ENCODE assay signal across 26 cellular contexts in the genomic region with DNA sequence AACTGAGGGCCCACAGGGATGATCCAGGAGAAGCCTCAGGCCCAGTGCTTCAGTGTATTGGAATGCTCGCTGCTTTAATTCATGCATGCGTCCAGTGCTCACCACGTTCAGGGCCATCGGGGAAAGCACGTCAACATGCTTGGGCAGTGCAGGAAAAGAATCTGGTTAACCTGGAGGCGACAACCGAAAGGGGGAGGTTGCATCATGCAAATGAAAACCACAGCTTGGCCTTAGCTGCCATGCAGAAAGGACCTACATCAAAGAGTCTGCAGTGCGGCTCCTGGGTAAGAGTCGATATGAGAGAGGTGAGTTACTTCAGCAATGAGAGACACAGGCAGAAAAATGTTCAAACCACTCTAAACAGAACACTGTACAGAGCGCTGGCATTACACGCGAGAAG.
DNase-seq lines count a peak whose midpoint lies in the region; ATAC-seq and TF ChIP-seq lines count a peak whose summit lies in the region.
"Had no signal": no experiment of that assay in that cellular context is flagged by ENCODE, and none has a peak within 500 bp of the region (broad histone marks: within the 10 kb centered on the region; RNA-seq: fewer than 3 reads in every experiment).

No MANE protein-coding gene starts in this region.

- no peak overlapping the region for H2BK5ac ChIP-seq in neuronal stem cell (ENCODE audit: low read length)

- no peak overlapping the region for H3K9ac ChIP-seq in neuronal stem cell (ENCODE audit: low read depth, low read length, poor library complexity)
- H3K9ac ChIP-seq: BLaER1 treated with 17β-estradiol and CSF1 and Interleukin-3, amounts not matched to agents 10 nM and 100 nM had no signal

- H3K79me1 ChIP-seq in neuronal stem cell (ENCODE audit: low read depth, low read length): no peaks in the 10 kb centered on the region

- peak; percentile 68 for ATAC-seq in GM21717 (IDR thresholded peaks at IDR 0.05; ENCODE audit: unreplicated experiment)
- no peak for ATAC-seq in esophagus mucosa
- no peak for ATAC-seq in HG03460 (IDR thresholded peaks at IDR 0.05; ENCODE audit: unreplicated experiment)
- ATAC-seq: body of pancreas; effector memory CD8-positive, alpha-beta T cell; mucosa of descending colon; T-helper 17 cell had no signal

- no peak overlapping the region for H3K4me2 ChIP-seq in neuronal stem cell (ENCODE audit: insufficient read depth, low read length, poor library complexity, severe bottlenecking)
- H3K4me2 ChIP-seq: BLaER1 treated with 17β-estradiol and CSF1 and Interleukin-3, amounts not matched to agents 10 nM and 100 nM had no signal

- H3K14ac ChIP-seq in neuronal stem cell (ENCODE audit: low read length): no peak overlapping the region

- no peak overlapping the region for H3K4me3 ChIP-seq in GM12864 (ENCODE audit: low read depth, low read length)
- no peak overlapping the region for H3K4me3 ChIP-seq in NB4 (ENCODE audit: low read depth, low read length)
- H3K4me3 ChIP-seq in neuronal stem cell (ENCODE audit: low read length in 2 of 2): no peak overlapping the region
- H3K4me3 ChIP-seq: BLaER1 treated with 17β-estradiol and CSF1 and Interleukin-3, amounts not matched to agents 10 nM and 100 nM; body of pancreas; left ventricle myocardium inferior; mucosa of descending colon; Peyer's patch; spleen had no signal

- no peak overlapping the region for H4K91ac ChIP-seq in neuronal stem cell (ENCODE audit: low read depth, low read length, poor library complexity)

- H3K18ac ChIP-seq in neuronal stem cell (ENCODE audit: low read length): no peak overlapping the region

- H3K4ac ChIP-seq in neuronal stem cell (ENCODE audit: low read length): no peak overlapping the region

- no peak overlapping the region for H2BK120ac ChIP-seq in neuronal stem cell (ENCODE audit: low read depth, low read length)

- no peaks in the 10 kb centered on the region for H3K9me3 ChIP-seq in neuronal stem cell (replicated peaks in 1 of 2; ENCODE audit: control insufficient read depth in 2 of 2, insufficient read depth in 1 of 2, low read depth in 1 of 2, low read length in 2 of 2)
- H3K9me3 ChIP-seq: BLaER1 treated with 17β-estradiol and CSF1 and Interleukin-3, amounts not matched to agents 10 nM and 100 nM; body of pancreas; left ventricle myocardium inferior; mucosa of descending colon; neutrophil; Peyer's patch; spleen had no signal

- no CpG with 5 or more reads among the region's 12 CpGs for WGBS in neuronal stem cell (ENCODE audit: extremely low coverage in 2 of 2, insufficient read length in 2 of 2, insufficient replicate concordance in 1 of 2), 2 donors

- no peak overlapping the region for H2AFZ ChIP-seq in neuronal stem cell (ENCODE audit: low read length)

- no peak for TF ChIP-seq CTCF in GM12864 (IDR thresholded peaks at IDR 0.05; ENCODE audit: low read depth, low read length, missing control alignments)
- TF ChIP-seq CTCF in NB4 (IDR thresholded peaks at IDR 0.05; ENCODE audit: low read depth, low read length): no peak

- no peak overlapping the region for H2AK5ac ChIP-seq in neuronal stem cell (ENCODE audit: low read depth, low read length)

- no peak overlapping the region for H4K8ac ChIP-seq in neuronal stem cell (ENCODE audit: low read depth, low read length)

- no peaks in the 10 kb centered on the region for H3K36me3 ChIP-seq in neuronal stem cell (replicated peaks in 1 of 2; ENCODE audit: control insufficient read depth in 2 of 2, insufficient read depth in 2 of 2, low read length in 2 of 2)
- H3K36me3 ChIP-seq: BLaER1 treated with 17β-estradiol and CSF1 and Interleukin-3, amounts not matched to agents 10 nM and 100 nM; left ventricle myocardium inferior; neutrophil; Peyer's patch; spleen; WERI-Rb-1 had no signal

- no peak overlapping the region for H2BK15ac ChIP-seq in neuronal stem cell (ENCODE audit: low read length)

- H3K4me1 ChIP-seq in neuronal stem cell (ENCODE audit: control insufficient read depth in 2 of 2, insufficient read depth in 1 of 2, low read depth in 1 of 2, low read length in 2 of 2): peaks cover 0 to 2% of the 10 kb centered on the region in 2 donors
- H3K4me1 ChIP-seq: BLaER1 treated with 17β-estradiol and CSF1 and Interleukin-3, amounts not matched to agents 10 nM and 100 nM; body of pancreas; left ventricle myocardium inferior; Peyer's patch; spleen had no signal

- peaks cover 0 to 12% (median 0%) of the 10 kb centered on the region in 3 experiments for H3K27me3 ChIP-seq in neuronal stem cell (ENCODE audit: control insufficient read depth in 3 of 3, insufficient read depth in 3 of 3, low read depth in 1 of 3, low read length in 3 of 3)
- H3K27me3 ChIP-seq: BLaER1 treated with 17β-estradiol and CSF1 and Interleukin-3, amounts not matched to agents 10 nM and 100 nM; body of pancreas; Peyer's patch had no signal

- H2BK12ac ChIP-seq in neuronal stem cell (ENCODE audit: low read length): no peak overlapping the region

- H3K23ac ChIP-seq in neuronal stem cell (ENCODE audit: low read depth, low read length, poor library complexity): peak overlapping the region; percentile 70

- TF ChIP-seq POLR2A in NB4 (IDR thresholded peaks at IDR 0.05; ENCODE audit: extremely low read depth, insufficient read length): no peak

- DNase-seq in GM12864 (ENCODE audit: low read depth) (peak; percentile 25), NB4 (ENCODE audit: low read depth) (peak; percentile 30), neuronal stem cell (ENCODE audit: low spot score) (no peak), DMS114 treated with DMSO at 0.1 percent for 48 hours (lab: John Stamatoyannopoulos, UW; ENCODE audit: unreplicated experiment) (no peak), DMS53 (lab: John Stamatoyannopoulos, UW) (no peak)
- DNase-seq: activated CD4-positive, alpha-beta T cell treated with anti-CD3 and anti-CD28 coated beads, Interleukin-2, amount 50 U/mL, for 1 hour; activated naive CD8-positive, alpha-beta T cell treated with anti-CD3 and anti-CD28 coated beads for 36 hours; body of pancreas; Calu3; effector memory CD8-positive, alpha-beta T cell; GF-D8; left ventricle myocardium inferior; mucosa of descending colon; NCI-H2107; NCI-H510A; Peyer's patch; spleen; stimulated activated CD4-positive, alpha-beta T cell treated with anti-CD3 and anti-CD28 coated beads, Interleukin-4, amount 100 ng/mL, for 4 hours; substantia nigra; T-helper 17 cell; WERI-Rb-1 had no signal

- no peak overlapping the region for H3K27ac ChIP-seq in neuronal stem cell (replicated peaks; ENCODE audit: low read length)
- H3K27ac ChIP-seq: BLaER1 treated with 17β-estradiol and CSF1 and Interleukin-3, amounts not matched to agents 10 nM and 100 nM; body of pancreas; left ventricle myocardium inferior; neutrophil; spleen; WERI-Rb-1 had no signal

Comparison
In these comparisons a context has a peak if more than half of its experiments do, and no peak if none do; other contexts are left out.
1. DNase-seq: peak in GM12864 (single experiment) and NB4 (single experiment); none in neuronal stem cell (single experiment), DMS114 treated with DMSO at 0.1 percent for 48 hours (single experiment) and DMS53 (single experiment).